8 cellular contexts compared by ENCODE assay signal in genomic region chr5:43019293-43019614, GRCh38. TPM values are rescaled to one million over a fixed set of nuclear protein-coding genes. Genes with fewer than 3 reads are reported as not detected.
A peak's percentile ranks its signal among the peaks of the same experiment; 100 is the strongest.
DNase-seq lines count a peak whose midpoint lies in the region; ATAC-seq lines count a peak whose summit lies in the region.

No MANE protein-coding gene starts in this region.

- H3K9me3 ChIP-seq in subcutaneous abdominal adipose tissue (ENCODE audit: control insufficient read depth in 5 of 5, low read length in 5 of 5) = no peaks in the 10 kb centered on the region

- H3K27me3 Mint-ChIP-seq in activated CD4-positive, alpha-beta T cell treated with anti-CD3 and anti-CD28 coated beads for 36 hours = no peaks in the 10 kb centered on the region
- H3K27me3 Mint-ChIP-seq in activated T-helper 1 cell treated with anti-CD3 and anti-CD28 coated beads, Interleukin-12 subunit alpha, Interleukin-12 subunit beta, Interleukin-2, Interleukin-4 antibody, amounts not matched to agents 30 ng/mL and 10 ng/mL and 1 ng/mL, durations not matched to agents 14 hours and 24 hours and 36 hours (ENCODE audit: insufficient read depth) = no peaks in the 10 kb centered on the region
- peaks cover 25 to 34% (median 33%) of the 10 kb centered on the region in 3 donors for H3K27me3 Mint-ChIP-seq in immature natural killer cell (ENCODE audit: low read depth in 3 of 3)

- no peaks in the 10 kb centered on the region for H3K36me3 ChIP-seq in subcutaneous abdominal adipose tissue (ENCODE audit: control insufficient read depth in 5 of 5, insufficient read depth in 5 of 5, low read length in 5 of 5)

- H3K9ac ChIP-seq in subcutaneous abdominal adipose tissue (ENCODE audit: low read length in 5 of 5) = peak overlapping the region in 3 of 5 donors; percentile 66 to 82 (median 81)

- H3K4me1 ChIP-seq in subcutaneous abdominal adipose tissue (ENCODE audit: control insufficient read depth in 5 of 5, insufficient read depth in 5 of 5, low read length in 5 of 5) = peaks cover 8 to 38% (median 20%) of the 10 kb centered on the region in 5 donors

- no peak for DNase-seq in activated CD4-positive, alpha-beta T cell treated with anti-CD3 and anti-CD28 coated beads for 36 hours
- DNase-seq in activated CD4-positive, alpha-beta T cell treated with anti-CD3 and anti-CD28 coated beads for 4 hours = no peak
- no peak for DNase-seq in activated T-helper 1 cell treated with anti-CD3 and anti-CD28 coated beads, Interleukin-12 subunit alpha, Interleukin-12 subunit beta, Interleukin-2, Interleukin-4 antibody, amounts not matched to agents 30 ng/mL and 10 ng/mL and 1 ng/mL, durations not matched to agents 14 hours and 24 hours and 36 hours (ENCODE audit: low spot score)
- DNase-seq in immature natural killer cell (no peak), NOMO-1 treated with DMSO at 0.1 percent for 48 hours (lab: John Stamatoyannopoulos, UW; ENCODE audit: unreplicated experiment) (no peak)

- POLR2A ChIA-PET in activated CD4-positive, alpha-beta T cell treated with anti-CD3 and anti-CD28 coated beads for 36 hours (lab: Charles Lee) = interaction anchor here (1.2 to 3.7 kb wide), 8 partner anchors 11 to 294 kb away, joined by 3 to 52 read pairs (median 16); partner anchors contain the start of gene HMGCS1

- H3K27me3 ChIP-seq in subcutaneous abdominal adipose tissue (ENCODE audit: control insufficient read depth in 5 of 5, insufficient read depth in 4 of 5, low read length in 5 of 5) = peaks cover 0 to 2% (median 0%) of the 10 kb centered on the region in 5 donors

- peak overlapping the region; percentile 70 to 92 (median 86) for H3K4me3 ChIP-seq in subcutaneous abdominal adipose tissue (ENCODE audit: low read depth in 1 of 5, low read length in 5 of 5)

- H3K4me1 Mint-ChIP-seq in activated CD4-positive, alpha-beta T cell treated with anti-CD3 and anti-CD28 coated beads for 36 hours = peaks cover 34% of the 10 kb centered on the region
- peaks cover 46% of the 10 kb centered on the region for H3K4me1 Mint-ChIP-seq in activated T-helper 1 cell treated with anti-CD3 and anti-CD28 coated beads, Interleukin-12 subunit alpha, Interleukin-12 subunit beta, Interleukin-2, Interleukin-4 antibody, amounts not matched to agents 30 ng/mL and 10 ng/mL and 1 ng/mL, durations not matched to agents 14 hours and 24 hours and 36 hours (ENCODE audit: low read depth)
- peaks cover 48 to 65% of the 10 kb centered on the region in 2 donors for H3K4me1 Mint-ChIP-seq in immature natural killer cell

- H3K27ac ChIP-seq in subcutaneous abdominal adipose tissue (ENCODE audit: low read depth, low read length) = peak overlapping the region; percentile 88

- H3K36me3 Mint-ChIP-seq in activated CD4-positive, alpha-beta T cell treated with anti-CD3 and anti-CD28 coated beads for 36 hours (ENCODE audit: low read depth) = peaks cover 3% of the 10 kb centered on the region
- peaks cover 5% of the 10 kb centered on the region for H3K36me3 Mint-ChIP-seq in activated T-helper 1 cell treated with anti-CD3 and anti-CD28 coated beads, Interleukin-12 subunit alpha, Interleukin-12 subunit beta, Interleukin-2, Interleukin-4 antibody, amounts not matched to agents 30 ng/mL and 10 ng/mL and 1 ng/mL, durations not matched to agents 14 hours and 24 hours and 36 hours (ENCODE audit: low read depth)
- peaks cover 3 to 12% (median 3%) of the 10 kb centered on the region in 3 donors for H3K36me3 Mint-ChIP-seq in immature natural killer cell

- peak overlapping the region; percentile 94 for H3K4me3 Mint-ChIP-seq in activated CD4-positive, alpha-beta T cell treated with anti-CD3 and anti-CD28 coated beads for 36 hours
- peak overlapping the region; percentile 90 for H3K4me3 Mint-ChIP-seq in activated T-helper 1 cell treated with anti-CD3 and anti-CD28 coated beads, Interleukin-12 subunit alpha, Interleukin-12 subunit beta, Interleukin-2, Interleukin-4 antibody, amounts not matched to agents 30 ng/mL and 10 ng/mL and 1 ng/mL, durations not matched to agents 14 hours and 24 hours and 36 hours
- peak overlapping the region; percentile 95 to 99 (median 97) for H3K4me3 Mint-ChIP-seq in immature natural killer cell

- intact Hi-C loops in activated CD4-positive, alpha-beta T cell treated with anti-CD3 and anti-CD28 coated beads for 36 hours (cut with DNase I, micrococcal nuclease) = loop anchor here (1.0 to 5.0 kb wide), 5 partner anchors 47 to 538 kb away; partner anchors contain the start of genes NIM1K (in 1 of the 2) and PAIP1 (in 1 of the 2)
- intact Hi-C loops in activated T-helper 1 cell treated with anti-CD3 and anti-CD28 coated beads, Interleukin-12 subunit alpha, Interleukin-12 subunit beta, Interleukin-2, Interleukin-4 antibody, amounts not matched to agents 30 ng/mL and 10 ng/mL and 1 ng/mL, durations not matched to agents 14 hours and 24 hours and 36 hours (cut with micrococcal nuclease) = loop anchor here (10.0 kb wide), 1 partner anchor 1144 kb away; the partner anchor contains the start of gene OXCT1

- ATAC-seq in activated CD4-positive, alpha-beta T cell treated with anti-CD3 and anti-CD28 coated beads for 36 hours = no peak
- no peak for ATAC-seq in GM18909 (IDR thresholded peaks at IDR 0.05; ENCODE audit: poor library complexity, unreplicated experiment)
- no peak for ATAC-seq in GM21619 (IDR thresholded peaks at IDR 0.05; ENCODE audit: unreplicated experiment)

- H3K9me3 Mint-ChIP-seq in activated CD4-positive, alpha-beta T cell treated with anti-CD3 and anti-CD28 coated beads for 36 hours (ENCODE audit: low read depth) = no peaks in the 10 kb centered on the region
- H3K9me3 Mint-ChIP-seq in activated T-helper 1 cell treated with anti-CD3 and anti-CD28 coated beads, Interleukin-12 subunit alpha, Interleukin-12 subunit beta, Interleukin-2, Interleukin-4 antibody, amounts not matched to agents 30 ng/mL and 10 ng/mL and 1 ng/mL, durations not matched to agents 14 hours and 24 hours and 36 hours = no peaks in the 10 kb centered on the region
- peaks cover 0 to 6% (median 0%) of the 10 kb centered on the region in 6 donors for H3K9me3 Mint-ChIP-seq in immature natural killer cell

- CTCF ChIA-PET in activated CD4-positive, alpha-beta T cell treated with anti-CD3 and anti-CD28 coated beads for 36 hours (lab: Charles Lee) = interaction anchor here (0.7 to 7.3 kb wide), 21 partner anchors 8 to 465 kb away, joined by 3 to 158 read pairs (median 6); partner anchors contain the start of genes ANXA2R, TMEM267 and ZNF131

- H3K27ac Mint-ChIP-seq in activated CD4-positive, alpha-beta T cell treated with anti-CD3 and anti-CD28 coated beads for 36 hours = peak overlapping the region; percentile 99
- H3K27ac Mint-ChIP-seq in activated T-helper 1 cell treated with anti-CD3 and anti-CD28 coated beads, Interleukin-12 subunit alpha, Interleukin-12 subunit beta, Interleukin-2, Interleukin-4 antibody, amounts not matched to agents 30 ng/mL and 10 ng/mL and 1 ng/mL, durations not matched to agents 14 hours and 24 hours and 36 hours = peak overlapping the region; percentile 97
- peak overlapping the region; percentile 98 to 100 (median 100) for H3K27ac Mint-ChIP-seq in immature natural killer cell

RNA-seq across cellular contexts. Expression of gene ANXA2R, which starts 20.9 kb away (rescaled TPM):
- 1 to 10 TPM; 3.2 to 4.6 TPM for total RNA-seq in activated CD4-positive, alpha-beta T cell treated with anti-CD3 and anti-CD28 coated beads for 36 hours
- 0.88 and 0.93 TPM in 2 replicates for total RNA-seq in activated T-helper 1 cell treated with anti-CD3 and anti-CD28 coated beads, Interleukin-12 subunit alpha, Interleukin-12 subunit beta, Interleukin-2, Interleukin-4 antibody, amounts not matched to agents 30 ng/mL and 10 ng/mL and 1 ng/mL, durations not matched to agents 14 hours and 24 hours and 36 hours
- 10 to 100 TPM; 35.3 to 53.0 (median 44.3) TPM for polyA plus RNA-seq in immature natural killer cell
